In genomic region chr20:50694379-50695143, GRCh38 we compare ENCODE assay signal across 1 cellular context.
TF ChIP-seq lines count a peak whose summit lies in the region.

No MANE protein-coding gene starts in this region.

TF ChIP-seq in HepG2, 621 proteins besides CTCF, POLR2A, EP300 and RAD21 (continued from another document):
- peak; percentile 32; the same call in 1 of the 2 replicates for TF ChIP-seq ZNF574 (CRISPR knock-in tag; IDR thresholded peaks at IDR 0.05)
- TF ChIP-seq TEAD3 (CRISPR knock-in tag; optimal IDR thresholded peaks at IDR 0.05; ENCODE audit: borderline replicate concordance) = no peak
- TF ChIP-seq MED1 (CRISPR knock-in tag; IDR thresholded peaks at IDR 0.05) = no peak
- peak; percentile 82 for TF ChIP-seq KDM1A (CRISPR knock-in tag; IDR thresholded peaks at IDR 0.05)
- TF ChIP-seq SOX6 (IDR thresholded peaks at IDR 0.05) = no peak
- TF ChIP-seq SOX6 (CRISPR knock-in tag; IDR thresholded peaks at IDR 0.05) = peak; percentile 42
- TF ChIP-seq CEBPG (CRISPR knock-in tag; IDR thresholded peaks at IDR 0.05) = peak; percentile 85
- peak; percentile 90 for TF ChIP-seq CEBPB (IDR thresholded peaks at IDR 0.05; ENCODE audit: borderline replicate concordance, low read depth, low read length)
- TF ChIP-seq ETV6 (CRISPR knock-in tag; conservative IDR thresholded peaks at IDR 0.05) = no peak
- TF ChIP-seq ZBTB7B (CRISPR knock-in tag; IDR thresholded peaks at IDR 0.05) = 0 out of 2 replicates have a peak, but pooled peaks have one; percentile 53
- no peak for TF ChIP-seq ZMAT5 (CRISPR knock-in tag; IDR thresholded peaks at IDR 0.05; ENCODE audit: borderline replicate concordance, low read depth)
- TF ChIP-seq ZBTB7A (CRISPR knock-in tag; IDR thresholded peaks at IDR 0.05) = 0 out of 2 replicates have a peak, but pooled peaks have one; percentile 26
- TF ChIP-seq HIVEP1 (CRISPR knock-in tag; IDR thresholded peaks at IDR 0.05) = no peak
- TF ChIP-seq ZNF816 (CRISPR knock-in tag; IDR thresholded peaks at IDR 0.05; ENCODE audit: borderline replicate concordance) = no peak
- TF ChIP-seq SRSF1 (optimal IDR thresholded peaks at IDR 0.05; ENCODE audit: low read depth, low read length) = no peak
- no peak for TF ChIP-seq GPN1 (CRISPR knock-in tag; IDR thresholded peaks at IDR 0.05; ENCODE audit: borderline replicate concordance)
- TF ChIP-seq GFI1 (CRISPR knock-in tag; IDR thresholded peaks at IDR 0.05; ENCODE audit: borderline replicate concordance) = peak; percentile 78; the same call in 1 of the 2 replicates
- no peak for TF ChIP-seq ZNF430 (CRISPR knock-in tag; IDR thresholded peaks at IDR 0.05)
- no peak for TF ChIP-seq HMGXB3 (CRISPR knock-in tag; IDR thresholded peaks at IDR 0.05; ENCODE audit: borderline replicate concordance)
